In the genomic region with DNA sequence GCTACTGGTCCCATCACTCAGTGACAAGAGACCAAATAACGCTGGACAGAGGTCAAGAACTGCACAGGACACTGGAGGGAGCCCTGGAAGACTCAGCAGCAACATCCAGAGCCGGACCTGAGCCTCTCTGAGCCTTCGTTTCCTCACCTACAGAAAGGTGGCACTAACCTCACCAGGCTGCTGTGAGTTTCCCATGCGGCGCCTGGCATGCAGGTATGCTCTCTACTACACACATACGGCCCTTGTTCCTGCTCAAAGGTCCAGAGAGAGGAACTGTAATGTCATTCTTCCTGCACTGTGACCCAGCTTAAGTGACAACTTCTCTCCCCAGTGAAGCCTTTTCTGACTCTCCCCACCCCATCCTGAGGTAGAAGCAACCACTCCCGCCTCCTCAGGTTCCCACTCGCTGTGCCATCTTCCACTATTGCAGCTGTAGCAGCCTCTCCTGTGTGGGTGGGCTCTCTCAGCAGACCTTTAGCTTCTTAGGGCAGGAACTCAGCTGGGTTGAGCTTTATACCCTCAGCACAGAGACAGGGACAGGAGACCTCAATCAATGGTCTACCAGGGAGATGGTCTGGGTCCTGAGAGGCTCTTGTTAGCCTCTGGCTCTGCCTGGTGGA, we compare ENCODE assay signal across 34 cellular contexts.
"Had no signal": no experiment of that assay in that cellular context is flagged by ENCODE, and none has a peak within 500 bp of the region (broad histone marks: within the 10 kb centered on the region; RNA-seq: fewer than 3 reads in every experiment).

No MANE protein-coding gene starts in this region.

- H3K27ac ChIP-seq: breast epithelium, neutrophil, suprapubic skin had no signal

- H3K4me1 Mint-ChIP-seq: activated CD4-positive, alpha-beta memory T cell treated with anti-CD3 and anti-CD28 coated beads, Interleukin-2, amount 10 ng/mL, durations not matched to agents 7 days and 5 days; activated CD4-positive, alpha-beta T cell treated with anti-CD3 and anti-CD28 coated beads, Interleukin-2, amount 10 ng/mL, durations not matched to agents 7 days and 5 days; stimulated activated memory B cell treated with anti-CD40 and anti-IgM and Interleukin-4, amounts not matched to agents 10 μg/mL and 1 μg/mL and 100 μg/mL, for 72 hours had no signal

- H3K9me3 ChIP-seq: breast epithelium, gastrocnemius medialis, mucosa of descending colon, neutrophil, prostate gland, sigmoid colon, SK-N-SH, suprapubic skin, tibial nerve had no signal

- H3K9ac ChIP-seq: SK-N-SH had no signal

- H3K36me3 Mint-ChIP-seq: natural killer cell treated with Interleukin-12 subunit alpha and Interleukin-12 subunit beta and Interleukin-15 and Interleukin-18, amount 100 ng/mL, for 72 hours; WTC11 had no signal

- DNase-seq: activated CD4-positive, alpha-beta memory T cell treated with anti-CD3 and anti-CD28 coated beads, Interleukin-2, amount 10 ng/mL, durations not matched to agents 7 days and 5 days; activated CD4-positive, alpha-beta T cell treated with anti-CD3 and anti-CD28 coated beads for 1 hour; activated CD4-positive, alpha-beta T cell treated with anti-CD3 and anti-CD28 coated beads, Interleukin-2, amount 10 ng/mL, durations not matched to agents 7 days and 5 days; activated effector memory CD4-positive, alpha-beta T cell treated with anti-CD3 and anti-CD28 coated beads, Interleukin-2, amount 50 U/mL, for 16 hours; activated naive CD4-positive, alpha-beta T cell treated with anti-CD3 and anti-CD28 coated beads for 36 hours; activated naive CD8-positive, alpha-beta T cell treated with anti-CD3 and anti-CD28 coated beads, Interleukin-2, amount 10 ng/mL, durations not matched to agents 7 days and 5 days; activated T-cell treated with anti-CD3 and anti-CD28 coated beads, Interleukin-2, amount 50 U/mL, for 48 hours; amniotic stem cell; effector memory CD4-positive, alpha-beta T cell; erythroblast; gastrocnemius medialis; glutamatergic neuron; hippocampal formation; left cardiac atrium; left ventricle myocardium superior; mucosa of descending colon; retina; sigmoid colon; SK-N-SH; small intestine; stimulated activated CD4-positive, alpha-beta T cell treated with anti-CD3 and anti-CD28 coated beads, Interleukin-4, amount 100 ng/mL, for 24 hours; SW 1271; T-helper 2 cell had no signal

- H3K27me3 Mint-ChIP-seq: activated CD4-positive, alpha-beta memory T cell treated with anti-CD3 and anti-CD28 coated beads, Interleukin-2, amount 10 ng/mL, durations not matched to agents 7 days and 5 days; activated CD4-positive, alpha-beta T cell treated with anti-CD3 and anti-CD28 coated beads, Interleukin-2, amount 10 ng/mL, durations not matched to agents 7 days and 5 days; activated naive CD8-positive, alpha-beta T cell treated with anti-CD3 and anti-CD28 coated beads, Interleukin-2, amount 10 ng/mL, durations not matched to agents 7 days and 5 days; natural killer cell treated with Interleukin-12 subunit alpha and Interleukin-12 subunit beta and Interleukin-15 and Interleukin-18, amount 100 ng/mL, for 72 hours; stimulated activated memory B cell treated with anti-CD40 and anti-IgM and Interleukin-4, amounts not matched to agents 10 μg/mL and 1 μg/mL and 100 μg/mL, for 72 hours had no signal

- H3K4me2 ChIP-seq: SK-N-SH had no signal

- H3K36me3 ChIP-seq: breast epithelium had no signal

- H3K4me3 Mint-ChIP-seq: activated CD4-positive, alpha-beta memory T cell treated with anti-CD3 and anti-CD28 coated beads, Interleukin-2, amount 10 ng/mL, durations not matched to agents 7 days and 5 days; activated CD4-positive, alpha-beta T cell treated with anti-CD3 and anti-CD28 coated beads, Interleukin-2, amount 10 ng/mL, durations not matched to agents 7 days and 5 days; activated naive CD4-positive, alpha-beta T cell treated with anti-CD3 and anti-CD28 coated beads for 36 hours; activated naive CD8-positive, alpha-beta T cell treated with anti-CD3 and anti-CD28 coated beads, Interleukin-2, amount 10 ng/mL, durations not matched to agents 7 days and 5 days; natural killer cell treated with Interleukin-12 subunit alpha and Interleukin-12 subunit beta and Interleukin-15 and Interleukin-18, amount 100 ng/mL, for 72 hours; stimulated activated memory B cell treated with anti-CD40 and anti-IgM and Interleukin-4, amounts not matched to agents 10 μg/mL and 1 μg/mL and 100 μg/mL, for 72 hours; WTC11 had no signal

- H3K27ac Mint-ChIP-seq: activated CD4-positive, alpha-beta memory T cell treated with anti-CD3 and anti-CD28 coated beads, Interleukin-2, amount 10 ng/mL, durations not matched to agents 7 days and 5 days; activated CD4-positive, alpha-beta T cell treated with anti-CD3 and anti-CD28 coated beads, Interleukin-2, amount 10 ng/mL, durations not matched to agents 7 days and 5 days; activated naive CD4-positive, alpha-beta T cell treated with anti-CD3 and anti-CD28 coated beads for 36 hours; activated naive CD8-positive, alpha-beta T cell treated with anti-CD3 and anti-CD28 coated beads, Interleukin-2, amount 10 ng/mL, durations not matched to agents 7 days and 5 days; natural killer cell treated with Interleukin-12 subunit alpha and Interleukin-12 subunit beta and Interleukin-15 and Interleukin-18, amount 100 ng/mL, for 72 hours; stimulated activated memory B cell treated with anti-CD40 and anti-IgM and Interleukin-4, amounts not matched to agents 10 μg/mL and 1 μg/mL and 100 μg/mL, for 72 hours; WTC11 had no signal

- H3K27me3 ChIP-seq: breast epithelium, gastrocnemius medialis, neutrophil, sigmoid colon, suprapubic skin, tibial nerve had no signal

- FAIRE-seq: astrocyte, colon, keratinocyte, small intestine had no signal

- H3K4me3 ChIP-seq: breast epithelium, gastrocnemius medialis, mucosa of descending colon, prostate gland, sigmoid colon, suprapubic skin, tibial nerve had no signal

- H3K9me3 Mint-ChIP-seq: activated CD4-positive, alpha-beta memory T cell treated with anti-CD3 and anti-CD28 coated beads, Interleukin-2, amount 10 ng/mL, durations not matched to agents 7 days and 5 days; activated CD4-positive, alpha-beta T cell treated with anti-CD3 and anti-CD28 coated beads, Interleukin-2, amount 10 ng/mL, durations not matched to agents 7 days and 5 days; activated naive CD4-positive, alpha-beta T cell treated with anti-CD3 and anti-CD28 coated beads for 36 hours; activated naive CD8-positive, alpha-beta T cell treated with anti-CD3 and anti-CD28 coated beads, Interleukin-2, amount 10 ng/mL, durations not matched to agents 7 days and 5 days; natural killer cell treated with Interleukin-12 subunit alpha and Interleukin-12 subunit beta and Interleukin-15 and Interleukin-18, amount 100 ng/mL, for 72 hours; stimulated activated memory B cell treated with anti-CD40 and anti-IgM and Interleukin-4, amounts not matched to agents 10 μg/mL and 1 μg/mL and 100 μg/mL, for 72 hours; WTC11 had no signal

- ATAC-seq: gastrocnemius medialis; left cardiac atrium; left ventricle myocardium superior; mucosa of descending colon; natural killer cell treated with Interleukin-12 subunit alpha and Interleukin-12 subunit beta and Interleukin-15 and Interleukin-18, amount 100 ng/mL, for 72 hours; stimulated activated memory B cell treated with anti-CD40 and anti-IgM and Interleukin-4, amounts not matched to agents 10 μg/mL and 1 μg/mL and 100 μg/mL, for 72 hours; WTC11 had no signal
